Comparison of ENCODE assay signal across 11 cellular contexts in genomic region chr5:139181835-139182452, GRCh38. TPM values are rescaled to one million over a fixed set of nuclear protein-coding genes. Genes with fewer than 3 reads are reported as not detected.
DNase-seq lines count a peak whose midpoint lies in the region; ATAC-seq lines count a peak whose summit lies in the region.
"Had no signal": no experiment of that assay in that cellular context is flagged by ENCODE, and none has a peak within 500 bp of the region (broad histone marks: within the 10 kb centered on the region; RNA-seq: fewer than 3 reads in every experiment).

No MANE protein-coding gene starts in this region.

- no peak overlapping the region for H3K27ac Mint-ChIP-seq in activated T-helper 17 cell treated with anti-CD3 and anti-CD28 coated beads, Interleukin-2, amount 50 U/mL, for 72 hours
- H3K27ac Mint-ChIP-seq: CD8-positive, alpha-beta T cell had no signal

- no peak overlapping the region for H3K4me3 Mint-ChIP-seq in activated T-helper 17 cell treated with anti-CD3 and anti-CD28 coated beads, Interleukin-2, amount 50 U/mL, for 72 hours
- H3K4me3 Mint-ChIP-seq: CD8-positive, alpha-beta T cell had no signal

- peaks cover 6% of the 10 kb centered on the region for H3K4me1 Mint-ChIP-seq in activated T-helper 17 cell treated with anti-CD3 and anti-CD28 coated beads, Interleukin-2, amount 50 U/mL, for 72 hours

- peaks cover 3% of the 10 kb centered on the region for H3K36me3 Mint-ChIP-seq in activated T-helper 17 cell treated with anti-CD3 and anti-CD28 coated beads, Interleukin-2, amount 50 U/mL, for 72 hours (ENCODE audit: low read depth)

- DNase-seq in A172 (ENCODE audit: low spot score) (peak; percentile 60), HCEC 1CT (peak; percentile 56), astrocyte of the hippocampus (ENCODE audit: low read depth, low spot score) (peak; percentile 35), kidney tubule cell (ENCODE audit: low spot score) (peak; percentile 73), GM19240 (ENCODE audit: insufficient read length, low spot score) (no peak)
- DNase-seq in activated CD4-positive, alpha-beta T cell treated with anti-CD3 and anti-CD28 coated beads, Interleukin-2, amount 50 U/mL, for 48 hours = no peak
- DNase-seq: CD8-positive, alpha-beta T cell; NCI-H2081; T-helper 9 cell had no signal

- no peaks in the 10 kb centered on the region for H3K27me3 Mint-ChIP-seq in activated T-helper 17 cell treated with anti-CD3 and anti-CD28 coated beads, Interleukin-2, amount 50 U/mL, for 72 hours

- no peak for ATAC-seq in HG02852 (IDR thresholded peaks at IDR 0.05; ENCODE audit: unreplicated experiment)
- no peak for ATAC-seq in activated T-helper 17 cell treated with anti-CD3 and anti-CD28 coated beads, Interleukin-2, amount 50 U/mL, for 72 hours (replicated peaks)
- ATAC-seq: CD8-positive, alpha-beta T cell had no signal

- no peaks in the 10 kb centered on the region for H3K9me3 Mint-ChIP-seq in activated T-helper 17 cell treated with anti-CD3 and anti-CD28 coated beads, Interleukin-2, amount 50 U/mL, for 72 hours
- H3K9me3 Mint-ChIP-seq: CD8-positive, alpha-beta T cell had no signal

RNA-seq across cellular contexts. Expression of gene SIL1, which starts 16.2 kb away (rescaled TPM):
- total RNA-seq in A172 (2014; rRNA removed; shearing (Covaris generic)) = 60.4 TPM in 2 replicates
- 10 to 100 TPM; 24.4 to 27.0 TPM for total RNA-seq in activated T-helper 17 cell treated with anti-CD3 and anti-CD28 coated beads, Interleukin-2, amount 50 U/mL, for 72 hours

Comparison
In these comparisons a context has a peak if more than half of its experiments do, and no peak if none do; other contexts are left out.
1. DNase-seq: peak in A172 (single experiment), HCEC 1CT (single experiment), astrocyte of the hippocampus (single experiment) and kidney tubule cell (single experiment); none in GM19240 (single experiment) and activated CD4-positive, alpha-beta T cell treated with anti-CD3 and anti-CD28 coated beads, Interleukin-2, amount 50 U/mL, for 48 hours (0 of 2).